ENCODE assay signal across 8 cellular contexts in the genomic region with DNA sequence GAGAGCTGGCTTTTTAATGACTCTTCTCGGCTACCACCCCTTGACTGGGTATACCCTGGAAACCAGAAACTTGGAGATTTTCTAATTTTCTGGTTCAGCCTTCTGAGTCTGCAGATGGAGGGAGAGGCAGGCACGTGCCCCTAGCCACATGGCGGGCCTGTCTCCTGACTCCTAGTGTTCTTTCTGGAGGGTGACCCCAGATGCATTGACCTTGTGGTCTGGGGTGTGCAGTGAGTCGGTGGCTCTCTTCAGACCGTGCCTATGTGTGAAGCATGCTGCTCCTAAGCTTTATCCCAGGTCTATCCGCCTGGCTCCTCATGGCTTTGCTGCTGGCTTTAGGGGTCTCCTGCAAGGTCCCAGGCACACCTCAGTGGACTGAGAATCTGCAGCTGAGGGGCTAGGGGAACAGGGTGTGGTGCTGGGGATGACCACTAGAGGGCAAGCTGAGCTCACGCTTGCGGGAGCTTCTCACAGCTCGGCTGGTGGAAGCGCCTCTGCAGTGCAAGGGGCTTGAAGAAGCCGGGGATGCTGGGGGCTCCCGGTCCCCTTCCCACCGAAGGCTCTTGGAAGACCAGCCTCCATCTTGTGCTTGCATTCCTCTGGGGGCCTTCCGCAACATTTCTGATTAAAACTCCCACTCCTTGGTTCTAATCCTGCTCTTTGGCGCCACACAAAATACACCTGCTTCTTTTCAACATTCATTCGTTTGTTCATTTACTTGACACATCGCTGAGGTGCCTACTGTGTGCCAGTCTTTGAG. TPM values are rescaled to one million over a fixed set of nuclear protein-coding genes. Genes with fewer than 3 reads are reported as not detected.
DNase-seq lines count a peak whose midpoint lies in the region; ATAC-seq and TF ChIP-seq lines count a peak whose summit lies in the region.

No MANE protein-coding gene starts in this region.

- H3K9me3 ChIP-seq in Caco-2 (no peaks in the 10 kb centered on the region), OCI-LY3 (ENCODE audit: insufficient read depth, low read length) (no peaks in the 10 kb centered on the region)

- peak; percentile 73 to 85 for DNase-seq in Caco-2
- DNase-seq in HK-2 (ENCODE audit: unreplicated experiment): peak; percentile 55
- peak; percentile 59 for DNase-seq in activated T-cell treated with anti-CD3 and anti-CD28 coated beads, Interleukin-2, amount 50 U/mL, for 4 hours
- peak; percentile 66 for DNase-seq in fibroblast of pulmonary artery (ENCODE audit: low read depth)
- peak; percentile 91 for DNase-seq in neural crest cell (ENCODE audit: low read depth, low spot score)
- peak; percentile 83 for DNase-seq in stimulated activated naive CD8-positive, alpha-beta T cell treated with anti-CD3 and anti-CD28 coated beads, Interleukin-15, Interleukin-2, amounts not matched to agents 100 U/mL and 50 U/mL, for 24 hours

- H3K9me3 Mint-ChIP-seq in Caco-2 (ENCODE audit: unreplicated experiment): no peaks in the 10 kb centered on the region
- H3K9me3 Mint-ChIP-seq in activated T-cell treated with anti-CD3 and anti-CD28 coated beads, Interleukin-2, amount 50 U/mL, for 4 hours: no peaks in the 10 kb centered on the region
- no peaks in the 10 kb centered on the region for H3K9me3 Mint-ChIP-seq in neural crest cell

- POLR2A ChIA-PET in Caco-2 (lab: Charles Lee): interaction anchor here (1.2 kb wide), 1 partner anchor 58 kb away, joined by 4 read pairs; no protein-coding TSS in a partner anchor

- H3K4me3 Mint-ChIP-seq in Caco-2 (ENCODE audit: unreplicated experiment) (no peak overlapping the region), neural crest cell (no peak overlapping the region)
- H3K4me3 Mint-ChIP-seq in activated T-cell treated with anti-CD3 and anti-CD28 coated beads, Interleukin-2, amount 50 U/mL, for 4 hours: no peak overlapping the region

- H2AFZ ChIP-seq in OCI-LY3 (ENCODE audit: low read depth, low read length): no peak overlapping the region

- no peak overlapping the region for H3K27ac ChIP-seq in OCI-LY3 (ENCODE audit: low read length)

- H3K4me3 ChIP-seq in Caco-2 (ENCODE audit: low read depth, low read length): no peak overlapping the region
- H3K4me3 ChIP-seq in OCI-LY3 (ENCODE audit: low read length): no peak overlapping the region
- no peak overlapping the region for H3K4me3 ChIP-seq in fibroblast of pulmonary artery (replicated peaks; ENCODE audit: low read depth, low read length)

- CTCF ChIA-PET in Caco-2 (lab: Charles Lee): interaction anchor here (0.5 to 2.0 kb wide), 13 partner anchors 13 to 379 kb away, joined by 3 to 41 read pairs (median 4); a partner anchor contains a TSS

- no peaks in the 10 kb centered on the region for H3K4me1 Mint-ChIP-seq in Caco-2 (ENCODE audit: low read depth, unreplicated experiment)
- H3K4me1 Mint-ChIP-seq in activated T-cell treated with anti-CD3 and anti-CD28 coated beads, Interleukin-2, amount 50 U/mL, for 4 hours (ENCODE audit: low read depth): no peaks in the 10 kb centered on the region
- H3K4me1 Mint-ChIP-seq in neural crest cell: peaks cover 4% of the 10 kb centered on the region

- H4K20me1 ChIP-seq in OCI-LY3 (ENCODE audit: insufficient read depth, low read length): no peaks in the 10 kb centered on the region

- ATAC-seq in GM19455 (IDR thresholded peaks at IDR 0.05; ENCODE audit: unreplicated experiment): peak; percentile 92
- ATAC-seq in activated T-cell treated with anti-CD3 and anti-CD28 coated beads, Interleukin-2, amount 50 U/mL, for 4 hours: peak; percentile 75 to 90
- peak; percentile 81 for ATAC-seq in stimulated activated naive CD8-positive, alpha-beta T cell treated with anti-CD3 and anti-CD28 coated beads, Interleukin-15, Interleukin-2, amounts not matched to agents 100 U/mL and 50 U/mL, for 24 hours

- H3K36me3 ChIP-seq in Caco-2 (ENCODE audit: control insufficient read depth, insufficient read depth, low read length) (no peaks in the 10 kb centered on the region), OCI-LY3 (replicated peaks; ENCODE audit: low read depth, low read length) (no peaks in the 10 kb centered on the region)

- H3K27me3 ChIP-seq in Caco-2 (replicated peaks; ENCODE audit: control insufficient read depth, insufficient read depth, low read length): no peaks in the 10 kb centered on the region
- H3K27me3 ChIP-seq in OCI-LY3 (ENCODE audit: low read depth, low read length): peaks cover 4% of the 10 kb centered on the region; the same call in 1 of the 2 replicates

- H3K9ac ChIP-seq in OCI-LY3 (ENCODE audit: low read length): no peak overlapping the region

- no peaks in the 10 kb centered on the region for H3K4me1 ChIP-seq in Caco-2
- H3K4me1 ChIP-seq in OCI-LY3 (ENCODE audit: low read length): no peaks in the 10 kb centered on the region

- TF ChIP-seq CTCF in Caco-2 (IDR thresholded peaks at IDR 0.05; ENCODE audit: insufficient read depth in 1 of 2, low read depth in 1 of 2, low read length in 1 of 2, severe bottlenecking in 1 of 2, unreplicated experiment in 1 of 2) (peak; percentile 97 to 98), OCI-LY3 (IDR thresholded peaks at IDR 0.05; ENCODE audit: low read depth, low read length) (peak; percentile 88), fibroblast of pulmonary artery (IDR thresholded peaks at IDR 0.05; ENCODE audit: low read length, missing control alignments) (peak; percentile 98), neural crest cell (conservative IDR thresholded peaks at IDR 0.05) (peak; percentile 88)

- no TSS peak for BruUV-seq in Caco-2 (replicated peaks; lab: Mats Ljungman, UMichigan)

- H3K4me2 ChIP-seq in OCI-LY3 (ENCODE audit: low read length): no peak overlapping the region; the same call in 1 of the 2 replicates

- H3K36me3 Mint-ChIP-seq in Caco-2 (ENCODE audit: insufficient read depth, unreplicated experiment): no peaks in the 10 kb centered on the region
- no peaks in the 10 kb centered on the region for H3K36me3 Mint-ChIP-seq in activated T-cell treated with anti-CD3 and anti-CD28 coated beads, Interleukin-2, amount 50 U/mL, for 4 hours (ENCODE audit: insufficient read depth)
- H3K36me3 Mint-ChIP-seq in neural crest cell (ENCODE audit: low read depth): no peaks in the 10 kb centered on the region

- H3K27me3 Mint-ChIP-seq in Caco-2 (ENCODE audit: insufficient read depth, unreplicated experiment) (peaks cover 7% of the 10 kb centered on the region), neural crest cell (ENCODE audit: low read depth) (peaks cover 40% of the 10 kb centered on the region)
- no peaks in the 10 kb centered on the region for H3K27me3 Mint-ChIP-seq in activated T-cell treated with anti-CD3 and anti-CD28 coated beads, Interleukin-2, amount 50 U/mL, for 4 hours (ENCODE audit: low read depth)

- H3K79me2 ChIP-seq in OCI-LY3 (ENCODE audit: low read length): no peaks in the 10 kb centered on the region

- intact Hi-C loops in Caco-2 (cut with micrococcal nuclease; ENCODE audit: unreplicated experiment): loop anchor here (1.0 kb wide), 2 partner anchors 131 to 379 kb away; no protein-coding TSS in a partner anchor

- no peak overlapping the region for H3K27ac Mint-ChIP-seq in Caco-2 (ENCODE audit: unreplicated experiment)
- no peak overlapping the region for H3K27ac Mint-ChIP-seq in neural crest cell (ENCODE audit: unreplicated experiment)

RNA-seq across cellular contexts. Expression of a gene that starts 51.8 kb away (rescaled TPM):
- total RNA-seq in Caco-2 (2022) (0.95 and 2.5 TPM in 2 replicates), neural crest cell (not detected in 2 replicates)
- not detected for total RNA-seq in activated T-cell treated with anti-CD3 and anti-CD28 coated beads, Interleukin-2, amount 50 U/mL, for 4 hours

RNA-seq across cellular contexts. Expression of a gene that starts 54.7 kb away (rescaled TPM):
- total RNA-seq in Caco-2 (2022): 101 and 113 TPM in 2 replicates
- not detected for total RNA-seq in activated T-cell treated with anti-CD3 and anti-CD28 coated beads, Interleukin-2, amount 50 U/mL, for 4 hours
- not detected in 2 replicates for total RNA-seq in neural crest cell

Comparison
In these comparisons a context has a peak if more than half of its experiments do, and no peak if none do; other contexts are left out.
1. RNA of a gene that starts 54.7 kb away (total RNA-seq): 101 to 113 TPM in Caco-2; not detected in activated T-cell treated with anti-CD3 and anti-CD28 coated beads, Interleukin-2, amount 50 U/mL, for 4 hours and not detected in neural crest cell; every median in the first group is over 10 times any median in the second.
2. Peak in every context shown above with its lines, with median percentiles within 50 percentile points of each other: DNase-seq, CTCF ChIP-seq and ATAC-seq.